ENCODE assay signal across 1 cellular context in genomic region chr3:14810795-14811661, GRCh38.
TF ChIP-seq lines count a peak whose summit lies in the region.

No MANE protein-coding gene starts in this region.

TF ChIP-seq in HepG2, 621 proteins besides CTCF, POLR2A, EP300 and RAD21 (continued from another document):
- TF ChIP-seq, protein P1, sequence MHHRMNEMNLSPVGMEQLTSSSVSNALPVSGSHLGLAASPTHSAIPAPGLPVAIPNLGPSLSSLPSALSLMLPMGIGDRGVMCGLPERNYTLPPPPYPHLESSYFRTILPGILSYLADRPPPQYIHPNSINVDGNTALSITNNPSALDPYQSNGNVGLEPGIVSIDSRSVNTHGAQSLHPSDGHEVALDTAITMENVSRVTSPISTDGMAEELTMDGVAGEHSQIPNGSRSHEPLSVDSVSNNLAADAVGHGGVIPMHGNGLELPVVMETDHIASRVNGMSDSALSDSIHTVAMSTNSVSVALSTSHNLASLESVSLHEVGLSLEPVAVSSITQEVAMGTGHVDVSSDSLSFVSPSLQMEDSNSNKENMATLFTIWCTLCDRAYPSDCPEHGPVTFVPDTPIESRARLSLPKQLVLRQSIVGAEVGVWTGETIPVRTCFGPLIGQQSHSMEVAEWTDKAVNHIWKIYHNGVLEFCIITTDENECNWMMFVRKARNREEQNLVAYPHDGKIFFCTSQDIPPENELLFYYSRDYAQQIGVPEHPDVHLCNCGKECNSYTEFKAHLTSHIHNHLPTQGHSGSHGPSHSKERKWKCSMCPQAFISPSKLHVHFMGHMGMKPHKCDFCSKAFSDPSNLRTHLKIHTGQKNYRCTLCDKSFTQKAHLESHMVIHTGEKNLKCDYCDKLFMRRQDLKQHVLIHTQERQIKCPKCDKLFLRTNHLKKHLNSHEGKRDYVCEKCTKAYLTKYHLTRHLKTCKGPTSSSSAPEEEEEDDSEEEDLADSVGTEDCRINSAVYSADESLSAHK (CRISPR knock-in tag; IDR thresholded peaks at IDR 0.05; ENCODE audit: borderline replicate concordance): no peak
- no peak for TF ChIP-seq ZNF564 (CRISPR knock-in tag; IDR thresholded peaks at IDR 0.05)
